In the genomic region with DNA sequence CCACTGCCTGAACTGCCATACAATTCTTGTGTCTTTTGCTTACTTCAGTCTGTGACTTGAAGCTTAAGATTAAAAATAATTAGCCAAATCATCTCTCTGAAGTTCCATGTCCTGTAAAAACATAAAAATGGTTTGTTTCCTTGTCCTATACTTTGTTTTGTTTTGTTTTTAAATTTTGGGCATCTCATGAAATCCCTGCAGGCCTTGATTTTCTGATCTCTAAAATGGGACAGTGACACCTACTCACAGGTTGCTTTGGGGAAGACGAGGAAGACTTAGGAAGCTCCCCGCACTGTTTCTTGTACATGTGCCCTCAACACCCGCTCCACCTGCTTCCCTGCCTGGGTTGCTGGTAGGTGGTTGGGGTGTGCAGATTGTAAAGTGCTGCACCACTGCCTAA, we compare ENCODE assay signal across 14 cellular contexts. TPM values are rescaled to one million over a fixed set of nuclear protein-coding genes. Genes with fewer than 3 reads are reported as not detected.
A peak's percentile ranks its signal among the peaks of the same experiment; 100 is the strongest.
DNase-seq lines count a peak whose midpoint lies in the region; ATAC-seq and TF ChIP-seq lines count a peak whose summit lies in the region.
"Had no signal": no experiment of that assay in that cellular context is flagged by ENCODE, and none has a peak within 500 bp of the region (broad histone marks: within the 10 kb centered on the region; RNA-seq: fewer than 3 reads in every experiment).

No MANE protein-coding gene starts in this region.

- TF ChIP-seq POLR2A in adrenal gland (IDR thresholded peaks at IDR 0.05) = no peak

- TF ChIP-seq CTCF in adrenal gland (IDR thresholded peaks at IDR 0.05) (no peak), lower lobe of right lung (IDR thresholded peaks at IDR 0.05) (no peak)

- no peaks in the 10 kb centered on the region for H3K27me3 ChIP-seq in HUES48 (ENCODE audit: control insufficient read depth, insufficient read depth, low read length)
- no peaks in the 10 kb centered on the region for H3K27me3 ChIP-seq in adrenal gland
- no peaks in the 10 kb centered on the region for H3K27me3 ChIP-seq in lower lobe of right lung (ENCODE audit: low read depth)
- no peaks in the 10 kb centered on the region for H3K27me3 ChIP-seq in skeletal muscle tissue (ENCODE audit: control insufficient read depth in 3 of 3, insufficient read depth in 3 of 3, low read length in 3 of 3)

- ATAC-seq in lower lobe of right lung (no peak), GM18519 (IDR thresholded peaks at IDR 0.05; ENCODE audit: low FRiP score, unreplicated experiment) (no peak)
- no peak for ATAC-seq in activated CD4-positive, alpha-beta T cell treated with anti-CD3 and anti-CD28 coated beads for 36 hours
- ATAC-seq: activated CD8-positive, alpha-beta T cell treated with anti-CD3 and anti-CD28 coated beads for 36 hours; activated T-helper 17 cell treated with anti-CD3 and anti-CD28 coated beads, Interleukin-2, amount 50 U/mL, for 72 hours had no signal

- WGBS in adrenal gland, 4 donors = 89 to 98% (median 96%) methylated on average over 3 of the region's 3 CpGs

- peaks cover 3% of the 10 kb centered on the region; the same call in 1 of the 2 replicates for H3K9me3 ChIP-seq in HUES48 (ENCODE audit: control insufficient read depth, insufficient read depth, low read length)
- peaks cover 0 to 7% (median 0%) of the 10 kb centered on the region in 3 donors for H3K9me3 ChIP-seq in adrenal gland (replicated peaks in 1 of 3)
- H3K9me3 ChIP-seq in lower lobe of right lung = no peaks in the 10 kb centered on the region
- no peaks in the 10 kb centered on the region for H3K9me3 ChIP-seq in skeletal muscle tissue (ENCODE audit: control insufficient read depth in 3 of 3, low read length in 3 of 3)

- peaks cover 27% of the 10 kb centered on the region for H3K4me1 ChIP-seq in HUES48 (ENCODE audit: control insufficient read depth, insufficient read depth, low read length)
- peaks cover 20 to 55% of the 10 kb centered on the region in 2 donors for H3K4me1 ChIP-seq in adrenal gland (replicated peaks in 1 of 2)
- H3K4me1 ChIP-seq in lower lobe of right lung = peaks cover 27% of the 10 kb centered on the region
- peaks cover 17 to 26% (median 18%) of the 10 kb centered on the region in 3 donors for H3K4me1 ChIP-seq in skeletal muscle tissue (ENCODE audit: control insufficient read depth in 3 of 3, insufficient read depth in 3 of 3, low read length in 3 of 3)

- H3K27me3 Mint-ChIP-seq in activated CD4-positive, alpha-beta T cell treated with anti-CD3 and anti-CD28 coated beads for 36 hours = no peaks in the 10 kb centered on the region
- H3K27me3 Mint-ChIP-seq: activated CD8-positive, alpha-beta T cell treated with anti-CD3 and anti-CD28 coated beads for 36 hours; activated T-helper 17 cell treated with anti-CD3 and anti-CD28 coated beads, Interleukin-2, amount 50 U/mL, for 72 hours; CD4-positive, CD25-positive, alpha-beta regulatory T cell had no signal

- no peak overlapping the region for H3K4me3 ChIP-seq in HUES48 (ENCODE audit: low read depth, low read length)
- H3K4me3 ChIP-seq in adrenal gland = no peak overlapping the region
- no peak overlapping the region for H3K4me3 ChIP-seq in lower lobe of right lung
- no peak overlapping the region for H3K4me3 ChIP-seq in skeletal muscle tissue (ENCODE audit: low read length in 3 of 3)

- CTCF ChIA-PET in activated CD4-positive, alpha-beta T cell treated with anti-CD3 and anti-CD28 coated beads for 36 hours (lab: Charles Lee) = interaction anchor here (0.6 kb wide), 1 partner anchor 69 kb away, joined by 3 read pairs; no protein-coding TSS in a partner anchor

- H3K9me3 Mint-ChIP-seq in activated CD4-positive, alpha-beta T cell treated with anti-CD3 and anti-CD28 coated beads for 36 hours (ENCODE audit: low read depth) = peaks cover 2% of the 10 kb centered on the region
- H3K9me3 Mint-ChIP-seq: activated CD8-positive, alpha-beta T cell treated with anti-CD3 and anti-CD28 coated beads for 36 hours; activated T-helper 17 cell treated with anti-CD3 and anti-CD28 coated beads, Interleukin-2, amount 50 U/mL, for 72 hours had no signal

- no peak for DNase-seq in adrenal gland
- DNase-seq in lower lobe of right lung = no peak
- DNase-seq in NCI-H1417 treated with DMSO at 0.1 percent for 48 hours (lab: John Stamatoyannopoulos, UW) = no peak
- no peak for DNase-seq in inferior parietal cortex (ENCODE audit: extremely low spot score)
- DNase-seq in activated CD4-positive, alpha-beta T cell treated with anti-CD3 and anti-CD28 coated beads for 36 hours = no peak
- DNase-seq: activated CD8-positive, alpha-beta T cell treated with anti-CD3 and anti-CD28 coated beads for 36 hours; anterior cingulate cortex; CD4-positive, CD25-positive, alpha-beta regulatory T cell; NCI-H1105; occipital lobe had no signal

- no peak overlapping the region for H3K27ac Mint-ChIP-seq in activated CD4-positive, alpha-beta T cell treated with anti-CD3 and anti-CD28 coated beads for 36 hours
- H3K27ac Mint-ChIP-seq: activated CD8-positive, alpha-beta T cell treated with anti-CD3 and anti-CD28 coated beads for 36 hours; activated T-helper 17 cell treated with anti-CD3 and anti-CD28 coated beads, Interleukin-2, amount 50 U/mL, for 72 hours; CD4-positive, CD25-positive, alpha-beta regulatory T cell had no signal

- H3K9ac ChIP-seq in HUES48 (ENCODE audit: low read depth, low read length) (no peak overlapping the region), skeletal muscle tissue (ENCODE audit: low read depth in 1 of 3, low read length in 3 of 3) (peak overlapping the region in 1 of 3 donors; percentile 35)

- H3K36me3 Mint-ChIP-seq in activated CD4-positive, alpha-beta T cell treated with anti-CD3 and anti-CD28 coated beads for 36 hours (ENCODE audit: low read depth) = peaks cover 4% of the 10 kb centered on the region

- peaks cover 3% of the 10 kb centered on the region for H3K4me1 Mint-ChIP-seq in activated CD4-positive, alpha-beta T cell treated with anti-CD3 and anti-CD28 coated beads for 36 hours

- POLR2A ChIA-PET in activated CD4-positive, alpha-beta T cell treated with anti-CD3 and anti-CD28 coated beads for 36 hours (lab: Charles Lee) = no interaction called here

- H3K27ac ChIP-seq in HUES48 (ENCODE audit: low read depth, low read length) (peak overlapping the region; percentile 65), adrenal gland (peak overlapping the region; percentile 62 to 92 (median 83)), lower lobe of right lung (peak overlapping the region; percentile 66), skeletal muscle tissue (ENCODE audit: low read depth, low read length) (peak overlapping the region; percentile 59)

- intact Hi-C loops in adrenal gland (cut with DNase I) = no loop called here
- intact Hi-C loops in lower lobe of right lung (cut with DNase I) = no loop called here
- intact Hi-C loops in activated CD4-positive, alpha-beta T cell treated with anti-CD3 and anti-CD28 coated beads for 36 hours (cut with DNase I, micrococcal nuclease) = no loop called here

- H3K36me3 ChIP-seq in HUES48 (ENCODE audit: control insufficient read depth, insufficient read depth, low read length) (no peaks in the 10 kb centered on the region), adrenal gland (replicated peaks in 1 of 2) (no peaks in the 10 kb centered on the region), lower lobe of right lung (no peaks in the 10 kb centered on the region), skeletal muscle tissue (ENCODE audit: control insufficient read depth in 3 of 3, insufficient read depth in 3 of 3, low read length in 3 of 3) (no peaks in the 10 kb centered on the region)

- no peak overlapping the region for H3K4me3 Mint-ChIP-seq in activated CD4-positive, alpha-beta T cell treated with anti-CD3 and anti-CD28 coated beads for 36 hours
- H3K4me3 Mint-ChIP-seq: activated CD8-positive, alpha-beta T cell treated with anti-CD3 and anti-CD28 coated beads for 36 hours; activated T-helper 17 cell treated with anti-CD3 and anti-CD28 coated beads, Interleukin-2, amount 50 U/mL, for 72 hours; CD4-positive, CD25-positive, alpha-beta regulatory T cell had no signal

RNA-seq across cellular contexts. Expression of gene TSPAN18, which starts 38.9 kb away (rescaled TPM):
- 100 to 1,000 TPM in 4 of 8 donors, 10 to 100 TPM in 4; 37.4 to 168 (median 78.8) TPM for total RNA-seq in adrenal gland
- 100 to 1,000 TPM in 1 of 3 donors, 10 to 100 TPM in 2; 24.5 to 130 (median 33.3) TPM for polyA plus RNA-seq in adrenal gland
- 38.4 TPM for total RNA-seq in lower lobe of right lung
- 11.5 TPM for total RNA-seq in skeletal muscle tissue
- total RNA-seq in activated CD4-positive, alpha-beta T cell treated with anti-CD3 and anti-CD28 coated beads for 36 hours = 1 to 10 TPM; 1.4 to 2.3 TPM
